1 cellular context compared by ENCODE assay signal in genomic region chr1:27878787-27879335, GRCh38.
TF ChIP-seq lines count a peak whose summit lies in the region.

No MANE protein-coding gene starts in this region.

TF ChIP-seq in HEK293, 187 proteins besides CTCF, POLR2A, EP300 and RAD21:
- no peak for TF ChIP-seq PATZ1 (tag by site-specific recombination; IDR thresholded peaks at IDR 0.05)
- TF ChIP-seq ZNF138 (tag by site-specific recombination; IDR thresholded peaks at IDR 0.05; ENCODE audit: borderline replicate concordance) = no peak
- peak; percentile 55 for TF ChIP-seq ZNF600 (tag by site-specific recombination; IDR thresholded peaks at IDR 0.05)
